In the genomic region with DNA sequence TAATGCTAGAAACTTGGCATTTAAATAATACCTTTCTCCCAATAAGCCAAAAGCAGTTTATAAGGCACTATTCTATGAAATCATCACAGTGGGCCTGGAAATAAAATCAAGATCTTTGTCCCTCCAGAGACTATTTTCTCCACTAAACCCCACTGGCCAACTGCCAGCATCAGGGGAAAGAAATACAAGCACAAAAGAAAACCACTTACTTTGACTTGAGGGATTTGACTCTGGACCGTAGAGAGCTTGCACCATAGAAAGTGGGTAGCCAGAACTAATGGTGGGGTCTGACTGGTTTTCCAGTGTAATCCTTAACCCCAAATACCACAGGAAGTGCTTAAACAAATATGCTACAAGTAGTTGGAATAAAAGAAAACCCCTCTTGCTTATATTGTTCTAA, we compare ENCODE assay signal across 15 cellular contexts.
"Had no signal": no experiment of that assay in that cellular context is flagged by ENCODE, and none has a peak within 500 bp of the region (broad histone marks: within the 10 kb centered on the region; RNA-seq: fewer than 3 reads in every experiment).

No MANE protein-coding gene starts in this region.

- H3K4me1 ChIP-seq: foreskin keratinocyte, spleen had no signal

- H3K4me3 ChIP-seq: dorsolateral prefrontal cortex, esophagus muscularis mucosa, spleen had no signal

- H3K9me3 ChIP-seq: esophagus muscularis mucosa, spleen had no signal

- H3K36me3 ChIP-seq: esophagus muscularis mucosa, spleen had no signal

- DNase-seq: activated CD4-positive, alpha-beta memory T cell treated with anti-CD3 and anti-CD28 coated beads for 36 hours; activated CD4-positive, CD25-positive, alpha-beta regulatory T cell treated with anti-CD3 and anti-CD28 coated beads, Interleukin-2, amount 50 U/mL, for 72 hours; activated effector memory CD4-positive, alpha-beta T cell treated with anti-CD3 and anti-CD28 coated beads, Interleukin-2, amount 50 U/mL, for 16 hours; activated naive CD8-positive, alpha-beta T cell treated with anti-CD3 and anti-CD28 coated beads for 36 hours; activated T-cell treated with anti-CD3 and anti-CD28 coated beads, Interleukin-2, amount 50 U/mL, for 4 hours; dorsolateral prefrontal cortex; foreskin keratinocyte; mesendoderm; retina; spleen; stimulated activated CD4-positive, alpha-beta T cell treated with anti-CD3 and anti-CD28 coated beads, Interleukin-1b, Interleukin-23, amount 100 ng/mL, for 48 hours; stimulated activated naive B cell treated with anti-CD40 and anti-IgM and Interleukin-4, amounts not matched to agents 10 μg/mL and 1 μg/mL and 100 μg/mL, for 72 hours; SW 1271 had no signal

- H3K27me3 ChIP-seq: dorsolateral prefrontal cortex, esophagus muscularis mucosa, foreskin keratinocyte, spleen had no signal

- H3K27ac ChIP-seq: dorsolateral prefrontal cortex, esophagus muscularis mucosa, foreskin keratinocyte, spleen had no signal

- ATAC-seq: activated T-cell treated with anti-CD3 and anti-CD28 coated beads, Interleukin-2, amount 50 U/mL, for 4 hours; foreskin keratinocyte; left lobe of liver; stimulated activated naive B cell treated with anti-CD40 and anti-IgM and Interleukin-4, amounts not matched to agents 10 μg/mL and 1 μg/mL and 100 μg/mL, for 72 hours had no signal
